In genomic region chr16:66534376-66534799, GRCh38 we compare ENCODE assay signal across 18 cellular contexts. TPM values are rescaled to one million over a fixed set of nuclear protein-coding genes. Genes with fewer than 3 reads are reported as not detected.
"Had no signal": no experiment of that assay in that cellular context is flagged by ENCODE, and none has a peak within 500 bp of the region (broad histone marks: within the 10 kb centered on the region; RNA-seq: fewer than 3 reads in every experiment).

No MANE protein-coding gene starts in this region.

- DNase-seq: activated CD4-positive, alpha-beta T cell treated with anti-CD3 and anti-CD28 coated beads, Interleukin-2, amount 50 U/mL, for 48 hours; activated CD4-positive, CD25-positive, alpha-beta regulatory T cell treated with anti-CD3 and anti-CD28 coated beads, Interleukin-2, amount 50 U/mL, for 72 hours; activated naive CD4-positive, alpha-beta T cell treated with anti-CD3 and anti-CD28 coated beads, Interleukin-2, amount 50 U/mL, for 16 hours; effector CD8-positive, alpha-beta T cell; mucosa of descending colon; natural killer cell; retina; small intestine; stimulated activated CD4-positive, alpha-beta T cell treated with anti-CD3 and anti-CD28 coated beads, Interleukin-4, amount 100 ng/mL, for 4 hours; stimulated activated CD8-positive, alpha-beta memory T cell treated with anti-CD3 and anti-CD28 coated beads, Interleukin-4, amount 100 ng/mL, for 48 hours; stimulated activated naive CD8-positive, alpha-beta T cell treated with anti-CD3 and anti-CD28 coated beads, Interleukin-15, Interleukin-2, amounts not matched to agents 100 U/mL and 50 U/mL, for 24 hours; T-helper 1 cell; T1000; upper lobe of left lung had no signal

- H3K27me3 ChIP-seq: suprapubic skin, upper lobe of left lung had no signal

- H3K27me3 Mint-ChIP-seq: activated T-helper 17 cell treated with anti-CD3 and anti-CD28 coated beads, Interleukin-2, amount 50 U/mL, for 72 hours had no signal

- H3K36me3 Mint-ChIP-seq: natural killer cell had no signal

- ATAC-seq: activated T-helper 17 cell treated with anti-CD3 and anti-CD28 coated beads, Interleukin-2, amount 50 U/mL, for 72 hours; mucosa of descending colon; natural killer cell; SK-N-SH treated with all-trans-retinoic acid at 6 μM for 48 hours; stimulated activated naive CD8-positive, alpha-beta T cell treated with anti-CD3 and anti-CD28 coated beads, Interleukin-15, Interleukin-2, amounts not matched to agents 100 U/mL and 50 U/mL, for 24 hours had no signal

- H3K9me3 ChIP-seq: mucosa of descending colon, suprapubic skin, upper lobe of left lung had no signal

- H3K4me1 ChIP-seq: suprapubic skin had no signal

- H3K9me3 Mint-ChIP-seq: activated T-helper 17 cell treated with anti-CD3 and anti-CD28 coated beads, Interleukin-2, amount 50 U/mL, for 72 hours; natural killer cell had no signal

- H3K27ac Mint-ChIP-seq: activated T-helper 17 cell treated with anti-CD3 and anti-CD28 coated beads, Interleukin-2, amount 50 U/mL, for 72 hours; natural killer cell had no signal

- H3K4me3 ChIP-seq: mucosa of descending colon, suprapubic skin, upper lobe of left lung had no signal

- H3K4me3 Mint-ChIP-seq: activated T-helper 17 cell treated with anti-CD3 and anti-CD28 coated beads, Interleukin-2, amount 50 U/mL, for 72 hours; natural killer cell had no signal

- H3K27ac ChIP-seq: suprapubic skin, upper lobe of left lung had no signal

RNA-seq across cellular contexts. Expression of gene CMTM2, which starts 44.9 kb away (rescaled TPM):
- total RNA-seq: fibroblast of lung, suprapubic skin had no signal
- polyA plus RNA-seq: fibroblast of lung had no signal
